Comparison of ENCODE assay signal across 8 cellular contexts in the genomic region with DNA sequence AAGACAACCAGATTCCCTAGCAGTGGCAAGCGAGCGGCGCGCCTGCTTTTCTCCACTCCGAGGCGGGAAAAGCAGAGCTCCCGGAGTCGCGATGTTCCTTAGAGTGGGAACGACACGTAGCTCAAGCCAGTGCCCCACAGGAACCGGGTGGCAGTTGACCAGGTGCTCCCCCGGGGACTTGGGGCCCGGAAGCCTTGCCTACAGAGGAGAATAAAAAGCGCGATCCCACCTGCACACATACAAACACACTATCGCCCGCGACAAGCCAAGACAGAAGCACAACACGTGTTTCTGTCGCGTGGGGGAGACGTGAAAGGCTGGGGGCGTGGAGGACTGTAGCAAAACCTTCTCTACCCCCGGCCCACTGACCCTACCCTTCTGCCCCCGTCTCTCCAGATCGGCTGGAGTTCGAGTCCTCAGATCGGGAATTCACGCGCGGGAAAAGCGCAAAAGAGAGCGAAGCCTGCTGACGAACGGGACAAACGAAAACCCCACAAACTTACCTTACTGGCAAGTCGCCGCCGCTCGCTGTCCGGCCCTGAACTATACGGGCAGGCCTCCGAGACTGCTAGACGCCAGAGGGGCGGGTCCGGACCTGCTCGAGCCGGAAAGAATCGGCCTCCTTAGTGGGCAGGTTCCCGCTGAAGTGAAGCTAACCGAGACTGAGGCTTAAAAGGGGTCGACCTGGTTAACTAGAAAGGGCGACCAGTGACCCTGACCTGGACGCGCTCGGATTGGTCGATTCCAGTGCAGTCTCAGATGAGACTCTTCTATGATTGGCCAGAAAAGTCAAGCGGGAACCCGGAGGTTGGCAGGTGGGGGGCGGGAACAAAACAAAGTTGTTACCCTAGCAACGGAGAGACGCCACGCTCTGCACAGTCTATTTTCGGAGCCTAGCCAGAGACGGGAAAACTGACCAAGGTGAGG. TPM values are rescaled to one million over a fixed set of nuclear protein-coding genes. Genes with fewer than 3 reads are reported as not detected.
DNase-seq lines count a peak whose midpoint lies in the region; ATAC-seq and TF ChIP-seq lines count a peak whose summit lies in the region.

A gene (plus strand): TSS at position 842 of the 927 bp plus-strand sequence. CDS start 6,265 bp downstream, outside the sequence.
A gene with protein sequence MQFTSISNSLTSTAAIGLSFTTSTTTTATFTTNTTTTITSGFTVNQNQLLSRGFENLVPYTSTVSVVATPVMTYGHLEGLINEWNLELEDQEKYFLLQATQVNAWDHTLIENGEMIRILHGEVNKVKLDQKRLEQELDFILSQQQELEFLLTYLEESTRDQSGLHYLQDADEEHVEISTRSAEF (minus strand): TSS at position 664 of the 927 bp plus-strand sequence. CDS start 31,287 bp downstream, outside the sequence.

- WGBS in aorta, 2 donors: 1 to 32% methylated on average over 66 of the region's 66 CpGs

- H3K4me3 Mint-ChIP-seq in Calu3 (ENCODE audit: low read depth, unreplicated experiment): peak within 1 kb of the TSS; percentile 83
- H3K4me3 Mint-ChIP-seq in activated naive CD8-positive, alpha-beta T cell: peak within 1 kb of the TSS; percentile 88

- H3K27me3 ChIP-seq in left ventricle myocardium inferior (ENCODE audit: low read depth): peaks cover 4% of the 10 kb centered on the region
- peaks cover 2% of the 10 kb centered on the region for H3K27me3 ChIP-seq in rectal smooth muscle tissue (ENCODE audit: control insufficient read depth, insufficient read depth, low read length)
- no peaks in the 10 kb centered on the region for H3K27me3 ChIP-seq in aorta (ENCODE audit: control insufficient read depth in 1 of 2, insufficient read depth in 2 of 2, low read length in 1 of 2)

- in situ Hi-C loops in KBM-7 (cut with MboI; ENCODE audit: low pct_unique_long_range_greater_than_20kb, low sequenced_read_pairs): no loop called here

- ATAC-seq in GM21717 (IDR thresholded peaks at IDR 0.05; ENCODE audit: unreplicated experiment): peak; percentile 83
- ATAC-seq in aorta (ENCODE audit: low FRiP score): peak; percentile 69

- no peaks in the 10 kb centered on the region for H3K4me1 Mint-ChIP-seq in Calu3 (ENCODE audit: low read depth, unreplicated experiment)
- H3K4me1 Mint-ChIP-seq in activated naive CD8-positive, alpha-beta T cell (ENCODE audit: low read depth): peaks cover 5% of the 10 kb centered on the region

- H3K9ac ChIP-seq in rectal smooth muscle tissue (ENCODE audit: low read length): no peak within 1 kb of the TSS

- BruUV-seq in Calu3 (replicated peaks; lab: Mats Ljungman, UMichigan): no TSS peak

- H3K9me3 Mint-ChIP-seq in Calu3 (ENCODE audit: low read depth, unreplicated experiment): no peaks in the 10 kb centered on the region
- no peaks in the 10 kb centered on the region for H3K9me3 Mint-ChIP-seq in activated naive CD8-positive, alpha-beta T cell (ENCODE audit: low read depth)

- H3K9me3 ChIP-seq in left ventricle myocardium inferior (replicated peaks): no peaks in the 10 kb centered on the region
- H3K9me3 ChIP-seq in aorta (ENCODE audit: control insufficient read depth, low read length): no peaks in the 10 kb centered on the region

- peak within 1 kb of the TSS; percentile 85 for H3K27ac Mint-ChIP-seq in Calu3 (ENCODE audit: unreplicated experiment)
- peak within 1 kb of the TSS; percentile 16 for H3K27ac Mint-ChIP-seq in activated naive CD8-positive, alpha-beta T cell

- DNase-seq in Calu3 (peak; percentile 84), KBM-7 (peak; percentile 97), SK-N-DZ (ENCODE audit: low spot score) (peak; percentile 89), left ventricle myocardium inferior (peak; percentile 36), aorta (peak; percentile 65 to 81)

- intact Hi-C loops in Calu3 (cut with micrococcal nuclease; ENCODE audit: unreplicated experiment) (loop anchor here (5.0 kb wide), 1 partner anchor 69 kb away; no protein-coding TSS in a partner anchor), left ventricle myocardium inferior (cut with micrococcal nuclease) (no loop called here), aorta (cut with DNase I) (no loop called here)

- H3K36me3 ChIP-seq in left ventricle myocardium inferior (no peaks in the 10 kb centered on the region), rectal smooth muscle tissue (ENCODE audit: control insufficient read depth, insufficient read depth, low read length) (no peaks in the 10 kb centered on the region), aorta (ENCODE audit: control insufficient read depth in 1 of 2, insufficient read depth in 2 of 2, low read length in 1 of 2) (no peaks in the 10 kb centered on the region)

- CTCF ChIA-PET in Calu3 (lab: Charles Lee): interaction anchor here (0.6 to 1.2 kb wide), 2 partner anchors 51 to 530 kb away, joined by 3 to 4 read pairs; no protein-coding TSS in a partner anchor

- H3K27me3 Mint-ChIP-seq in Calu3 (ENCODE audit: unreplicated experiment): no peaks in the 10 kb centered on the region
- H3K27me3 Mint-ChIP-seq in activated naive CD8-positive, alpha-beta T cell: no peaks in the 10 kb centered on the region

- peaks cover 24% of the 10 kb centered on the region for H3K36me3 Mint-ChIP-seq in Calu3 (ENCODE audit: insufficient read depth, unreplicated experiment)
- H3K36me3 Mint-ChIP-seq in activated naive CD8-positive, alpha-beta T cell: no peaks in the 10 kb centered on the region

- H3K27ac ChIP-seq in left ventricle myocardium inferior (replicated peaks) (no peak within 1 kb of the TSS), rectal smooth muscle tissue (ENCODE audit: low read depth, low read length) (no peak within 1 kb of the TSS), aorta (ENCODE audit: low read depth in 1 of 2, low read length in 2 of 2) (no peak within 1 kb of the TSS)

- H3K4me3 ChIP-seq in left ventricle myocardium inferior (peak within 1 kb of the TSS; percentile 65), rectal smooth muscle tissue (ENCODE audit: low read length) (peak within 1 kb of the TSS; percentile 69), aorta (ENCODE audit: low read length in 2 of 2) (peak within 1 kb of the TSS; percentile 9 to 53)

- H3K4me1 ChIP-seq in left ventricle myocardium inferior (no peaks in the 10 kb centered on the region), rectal smooth muscle tissue (ENCODE audit: control insufficient read depth, insufficient read depth, low read length) (no peaks in the 10 kb centered on the region), aorta (ENCODE audit: control insufficient read depth in 1 of 2, insufficient read depth in 2 of 2, low read length in 2 of 2) (no peaks in the 10 kb centered on the region)

- TF ChIP-seq CTCF in Calu3 (IDR thresholded peaks at IDR 0.05; ENCODE audit: unreplicated experiment): no peak
- no peak for TF ChIP-seq CTCF in left ventricle myocardium inferior (IDR thresholded peaks at IDR 0.05; ENCODE audit: borderline replicate concordance)

RNA-seq across cellular contexts. Expression of the first gene that starts in this region (rescaled TPM):
- total RNA-seq in Calu3 (2022) (not detected in 2 replicates), left ventricle myocardium inferior (not detected), aorta (not detected)
- polyA plus RNA-seq in SK-N-DZ (2014; cell fraction: cytosol; rRNA removed): not detected in 2 replicates
- not detected in 2 replicates for polyA plus RNA-seq in SK-N-DZ (2014; cell fraction: nucleus; rRNA removed)
- not detected for polyA plus RNA-seq in aorta

RNA-seq across cellular contexts. Expression of the second gene that starts in this region (rescaled TPM):
- total RNA-seq in Calu3 (2022): 14.6 and 18.0 TPM in 2 replicates
- polyA plus RNA-seq in SK-N-DZ (2014; cell fraction: cytosol; rRNA removed): 18.7 and 20.7 TPM in 2 replicates
- polyA plus RNA-seq in SK-N-DZ (2014; cell fraction: nucleus; rRNA removed): 48.0 and 52.1 TPM in 2 replicates
- total RNA-seq in left ventricle myocardium inferior: 1.1 TPM
- under 1 TPM; 0.39 to 0.96 TPM for total RNA-seq in aorta
- not detected for polyA plus RNA-seq in aorta

Comparison
In these comparisons a context has a peak if more than half of its experiments do, and no peak if none do; other contexts are left out.
1. Peak in DNase-seq, ATAC-seq and H3K4me3 ChIP-seq in aorta; RNA of the genes that start here not detected or under 1 TPM.
2. DNase-seq: peak in every context shown above with its lines; median percentile 97 in KBM-7; 89 in SK-N-DZ; 84 in Calu3; 73 in aorta; 36 in left ventricle myocardium inferior.